Comparison of ENCODE assay signal across 20 cellular contexts in the genomic region with DNA sequence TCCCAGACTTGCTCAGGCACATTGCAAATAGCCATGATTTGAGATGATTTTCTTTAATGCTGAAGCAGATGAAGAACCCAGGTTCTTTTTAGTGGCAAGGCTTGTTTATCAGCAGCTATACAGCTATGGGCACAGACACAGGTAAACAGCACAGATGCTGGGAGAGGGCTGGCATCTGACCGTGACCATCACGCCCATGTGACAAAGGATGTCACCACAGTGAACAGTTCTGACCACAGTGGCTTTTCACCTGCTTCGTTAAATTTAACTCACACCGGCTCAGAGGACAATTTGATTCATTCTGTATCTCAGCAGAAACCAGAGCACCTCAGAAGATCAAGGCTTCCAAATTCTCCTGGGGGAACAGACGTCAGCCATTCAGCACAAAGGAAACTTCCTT.
DNase-seq lines count a peak whose midpoint lies in the region; ATAC-seq and TF ChIP-seq lines count a peak whose summit lies in the region.
"Had no signal": no experiment of that assay in that cellular context is flagged by ENCODE, and none has a peak within 500 bp of the region (broad histone marks: within the 10 kb centered on the region; RNA-seq: fewer than 3 reads in every experiment).

No MANE protein-coding gene starts in this region.

- peak overlapping the region; percentile 3 for H3K27ac Mint-ChIP-seq in neural progenitor cell
- H3K27ac Mint-ChIP-seq: activated B cell treated with CpG ODN at 0.5 μM for 24 hours; stimulated activated naive CD8-positive, alpha-beta T cell treated with anti-CD3 and anti-CD28 coated beads, Interleukin-15, Interleukin-2, amounts not matched to agents 100 ng/mL and 50 ng/mL, for 24 hours; type B pancreatic cell had no signal

- H3K4me3 ChIP-seq in RWPE2 (ENCODE audit: severe bottlenecking) (no peak overlapping the region), neural progenitor cell (no peak overlapping the region)
- H3K4me3 ChIP-seq: ascending aorta, K562 had no signal

- H3K79me2 ChIP-seq in neural progenitor cell (ENCODE audit: low read depth): no peaks in the 10 kb centered on the region

- no peak for TF ChIP-seq CTCF in RWPE2 (IDR thresholded peaks at IDR 0.05; ENCODE audit: poor library complexity, severe bottlenecking)
- no peak for TF ChIP-seq CTCF in neural progenitor cell (IDR thresholded peaks at IDR 0.05)

- H3K9me3 ChIP-seq in RWPE2 (ENCODE audit: severe bottlenecking) (no peaks in the 10 kb centered on the region), neural progenitor cell (ENCODE audit: low read depth) (no peaks in the 10 kb centered on the region)
- H3K9me3 ChIP-seq: ascending aorta had no signal

- DNase-seq in NK-92 treated with Interleukin-12 subunit alpha and Interleukin-12 subunit beta, amount 100 ng/mL, for 24 hours (lab: John Stamatoyannopoulos, UW): peak; percentile 26
- DNase-seq in NK-92 (lab: John Stamatoyannopoulos, UW; ENCODE audit: unreplicated experiment) (no peak), RWPE2 (ENCODE audit: low spot score) (peak; percentile 34), neural progenitor cell (ENCODE audit: low spot score) (no peak), NCI-H524 (lab: John Stamatoyannopoulos, UW) (no peak), Right ventricle myocardium superior (no peak), NCI-H524 treated with DMSO at 0.1 percent for 48 hours (lab: John Stamatoyannopoulos, UW) (no peak)
- DNase-seq: activated B cell treated with CpG ODN at 0.5 μM for 24 hours; activated CD8-positive, alpha-beta memory T cell treated with anti-CD3 and anti-CD28 coated beads, Interleukin-2, amount 50 U/mL, for 4 hours; activated gamma-delta T cell treated with Interleukin-2 at 50 U/mL for 16 hours; midbrain; NCI-H1092; NCI-H2171 treated with DMSO at 0.1 percent for 48 hours; retina; SHP77 treated with DMSO at 0.1 percent for 48 hours had no signal

- H2AFZ ChIP-seq in neural progenitor cell (replicated peaks): no peak overlapping the region

- peak; percentile 83 for ATAC-seq in HG03097 (IDR thresholded peaks at IDR 0.05; ENCODE audit: low FRiP score, unreplicated experiment)
- no peak for ATAC-seq in RWPE2 (ENCODE audit: low read depth)
- ATAC-seq in Right ventricle myocardium superior (ENCODE audit: poor library complexity): no peak
- ATAC-seq: K562 had no signal

- H3K27me3 ChIP-seq in RWPE2 (ENCODE audit: insufficient read depth, poor library complexity, severe bottlenecking) (no peaks in the 10 kb centered on the region), neural progenitor cell (no peaks in the 10 kb centered on the region)
- H3K27me3 ChIP-seq: ascending aorta had no signal

- H3K4me3 Mint-ChIP-seq in neural progenitor cell: no peak overlapping the region
- H3K4me3 Mint-ChIP-seq: activated B cell treated with CpG ODN at 0.5 μM for 24 hours; stimulated activated naive CD8-positive, alpha-beta T cell treated with anti-CD3 and anti-CD28 coated beads, Interleukin-15, Interleukin-2, amounts not matched to agents 100 ng/mL and 50 ng/mL, for 24 hours; type B pancreatic cell had no signal

- intact Hi-C loops in Right ventricle myocardium superior (cut with DNase I): no loop called here

- H3K36me3 Mint-ChIP-seq in neural progenitor cell: no peaks in the 10 kb centered on the region
- H3K36me3 Mint-ChIP-seq: type B pancreatic cell had no signal

- no peaks in the 10 kb centered on the region for H4K20me1 ChIP-seq in neural progenitor cell (ENCODE audit: low read depth)

- H3F3A ChIP-seq in neural progenitor cell (ENCODE audit: low read depth): no peaks in the 10 kb centered on the region

- no peak overlapping the region for H3K4me2 ChIP-seq in neural progenitor cell

- H3K4me1 ChIP-seq in RWPE2 (ENCODE audit: insufficient read depth, poor library complexity, severe bottlenecking) (no peaks in the 10 kb centered on the region), neural progenitor cell (peaks cover 13% of the 10 kb centered on the region)
- H3K4me1 ChIP-seq: ascending aorta had no signal

- H3K27me3 Mint-ChIP-seq in neural progenitor cell (ENCODE audit: insufficient read depth, low read depth): peaks cover 14% of the 10 kb centered on the region
- H3K27me3 Mint-ChIP-seq: activated B cell treated with CpG ODN at 0.5 μM for 24 hours; stimulated activated naive CD8-positive, alpha-beta T cell treated with anti-CD3 and anti-CD28 coated beads, Interleukin-15, Interleukin-2, amounts not matched to agents 100 ng/mL and 50 ng/mL, for 24 hours had no signal

- H3K4me1 Mint-ChIP-seq in neural progenitor cell: peaks cover 37% of the 10 kb centered on the region
- H3K4me1 Mint-ChIP-seq: activated B cell treated with CpG ODN at 0.5 μM for 24 hours had no signal

- H3K36me3 ChIP-seq in RWPE2 (ENCODE audit: low read depth) (no peaks in the 10 kb centered on the region), neural progenitor cell (no peaks in the 10 kb centered on the region)
- H3K36me3 ChIP-seq: ascending aorta had no signal

- H3K9me3 Mint-ChIP-seq in neural progenitor cell: peaks cover 11% of the 10 kb centered on the region
- H3K9me3 Mint-ChIP-seq: activated B cell treated with CpG ODN at 0.5 μM for 24 hours; stimulated activated naive CD8-positive, alpha-beta T cell treated with anti-CD3 and anti-CD28 coated beads, Interleukin-15, Interleukin-2, amounts not matched to agents 100 ng/mL and 50 ng/mL, for 24 hours had no signal

- H3K27ac ChIP-seq in RWPE2 (ENCODE audit: poor library complexity, severe bottlenecking) (no peak overlapping the region), neural progenitor cell (no peak overlapping the region)
- H3K27ac ChIP-seq: ascending aorta had no signal

- no peak overlapping the region for H3K9ac ChIP-seq in neural progenitor cell

Comparison
In these comparisons a context has a peak if more than half of its experiments do, and no peak if none do; other contexts are left out.
1. DNase-seq: peak in NK-92 treated with Interleukin-12 subunit alpha and Interleukin-12 subunit beta, amount 100 ng/mL, for 24 hours (single experiment) and RWPE2 (single experiment); none in NK-92 (single experiment), neural progenitor cell (single experiment), NCI-H524 (0 of 2), Right ventricle myocardium superior (single experiment) and NCI-H524 treated with DMSO at 0.1 percent for 48 hours (single experiment).